19 cellular contexts compared by ENCODE assay signal in the genomic region with DNA sequence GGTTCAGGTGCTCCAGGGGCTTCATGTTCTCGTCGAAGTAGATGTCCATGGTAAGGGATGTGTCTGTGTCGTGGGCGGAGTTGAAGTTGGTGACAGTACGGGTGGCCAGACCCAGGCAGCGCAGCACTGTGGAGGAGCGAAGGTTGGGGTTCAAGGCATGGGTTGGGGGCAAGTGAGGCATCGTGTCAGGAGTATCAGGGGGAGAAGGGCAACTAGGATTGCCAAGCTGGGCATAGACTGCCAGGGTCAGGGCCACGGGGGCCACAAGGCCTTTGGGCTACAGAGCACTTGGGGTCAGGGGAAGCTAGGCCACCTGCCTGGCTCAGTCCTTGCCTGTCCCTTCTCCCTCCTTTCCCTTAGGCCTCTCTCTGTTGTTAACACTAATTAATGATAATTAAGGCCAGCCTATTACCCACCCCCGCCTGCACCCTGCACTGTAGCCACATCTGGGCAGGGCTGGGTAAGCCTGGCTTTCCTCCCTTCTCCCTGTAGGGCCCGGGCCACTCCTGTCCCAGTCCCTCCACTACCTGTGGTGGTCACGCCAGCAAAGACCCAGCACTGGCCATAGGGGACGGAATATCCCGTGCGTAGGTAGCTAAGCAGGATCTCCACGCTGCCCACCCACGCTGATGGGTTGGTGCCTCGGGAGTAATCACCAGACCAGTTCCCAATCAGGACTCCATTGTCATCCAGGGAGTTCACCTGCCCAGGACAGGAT. TPM values are rescaled to one million over a fixed set of nuclear protein-coding genes. Genes with fewer than 3 reads are reported as not detected.
DNase-seq lines count a peak whose midpoint lies in the region; ATAC-seq, FAIRE-seq and TF ChIP-seq lines count a peak whose summit lies in the region.
"Had no signal": no experiment of that assay in that cellular context is flagged by ENCODE, and none has a peak within 500 bp of the region (broad histone marks: within the 10 kb centered on the region; RNA-seq: fewer than 3 reads in every experiment).

No MANE protein-coding gene starts in this region.

- H3K9me3 Mint-ChIP-seq in glutamatergic neuron (ENCODE audit: unreplicated experiment), result peaks cover 1% of the 10 kb centered on the region
- H3K9me3 Mint-ChIP-seq: CD8-positive, alpha-beta T cell had no signal

- intact Hi-C loops in left cardiac atrium (cut with DNase I), result no loop called here
- intact Hi-C loops in left ventricle myocardium inferior (cut with micrococcal nuclease), result no loop called here

- TF ChIP-seq POLR2A in upper lobe of left lung (IDR thresholded peaks at IDR 0.05), result no peak

- H3K4me1 ChIP-seq in left ventricle myocardium inferior (no peaks in the 10 kb centered on the region), upper lobe of left lung (peaks cover 0 to 19% (median 9%) of the 10 kb centered on the region in 4 donors)

- 88 to 89% methylated on average over 16 to 18 of the region's 18 CpGs for WGBS in upper lobe of left lung, 2 donors

- H3K4me3 ChIP-seq in left ventricle myocardium inferior, result no peak overlapping the region
- H3K4me3 ChIP-seq in upper lobe of left lung, result no peak overlapping the region
- H3K4me3 ChIP-seq: PC-9 had no signal

- H3K4me1 Mint-ChIP-seq in glutamatergic neuron (ENCODE audit: low read depth, unreplicated experiment), result no peaks in the 10 kb centered on the region

- no peak for TF ChIP-seq EP300 in upper lobe of left lung (IDR thresholded peaks at IDR 0.05)

- H3K9me3 ChIP-seq in left ventricle myocardium inferior (replicated peaks) (no peaks in the 10 kb centered on the region), upper lobe of left lung (no peaks in the 10 kb centered on the region)

- no peaks in the 10 kb centered on the region for H3K36me3 Mint-ChIP-seq in glutamatergic neuron (ENCODE audit: unreplicated experiment)

- DNase-seq in left cardiac atrium, result peak; percentile 15
- DNase-seq in left ventricle myocardium inferior, result no peak
- no peak for DNase-seq in epithelial cell of prostate (ENCODE audit: low read depth, low spot score)
- no peak for DNase-seq in omental fat pad (ENCODE audit: low spot score)
- DNase-seq in upper lobe of left lung, result no peak
- no peak for DNase-seq in GM19239 (ENCODE audit: insufficient read length, low spot score)
- no peak for DNase-seq in SIG-M5 treated with dmso at 0.1 percent for 504 hours (lab: John Stamatoyannopoulos, UW; ENCODE audit: unreplicated experiment)
- DNase-seq in glutamatergic neuron, result no peak
- DNase-seq: CD8-positive, alpha-beta T cell; DND-41; GDM1; NCI-H187; NCI-H2171; NCI-H446 treated with DMSO at 0.1 percent for 48 hours; NCI-H774 had no signal

- H3K27ac ChIP-seq in left ventricle myocardium inferior (replicated peaks) (no peak overlapping the region), epithelial cell of prostate (peak overlapping the region; percentile 92), upper lobe of left lung (peak overlapping the region in 3 of 4 donors; percentile 18 to 46 (median 32))
- H3K27ac ChIP-seq: 22Rv1, PC-9 had no signal

- no peak for FAIRE-seq in GM19239 (lab: Jason Lieb, UNC)
- FAIRE-seq: H54 had no signal

- H3K4me3 Mint-ChIP-seq in glutamatergic neuron (ENCODE audit: unreplicated experiment), result no peak overlapping the region
- H3K4me3 Mint-ChIP-seq: CD8-positive, alpha-beta T cell had no signal

- ATAC-seq in left cardiac atrium (peak in 1 of 2 donors; percentile 4), omental fat pad (ENCODE audit: low FRiP score) (peak; percentile 0), upper lobe of left lung (ENCODE audit: low FRiP score in 2 of 2) (no peak)
- ATAC-seq: CD8-positive, alpha-beta T cell; Right ventricle myocardium inferior had no signal

- no peaks in the 10 kb centered on the region for H3K36me3 ChIP-seq in left ventricle myocardium inferior
- H3K36me3 ChIP-seq in upper lobe of left lung, result peaks cover 0 to 12% (median 6%) of the 10 kb centered on the region in 4 donors

- peaks cover 10% of the 10 kb centered on the region for H3K27me3 Mint-ChIP-seq in glutamatergic neuron (ENCODE audit: unreplicated experiment)

- TF ChIP-seq CTCF in left ventricle myocardium inferior (IDR thresholded peaks at IDR 0.05; ENCODE audit: borderline replicate concordance), result no peak
- no peak for TF ChIP-seq CTCF in omental fat pad (IDR thresholded peaks at IDR 0.05)
- no peak for TF ChIP-seq CTCF in upper lobe of left lung (IDR thresholded peaks at IDR 0.05)
- TF ChIP-seq CTCF in glutamatergic neuron (IDR thresholded peaks at IDR 0.05; ENCODE audit: partially characterized antibody, unreplicated experiment), result no peak

- no peaks in the 10 kb centered on the region for H3K27me3 ChIP-seq in left ventricle myocardium inferior (ENCODE audit: low read depth)
- no peaks in the 10 kb centered on the region for H3K27me3 ChIP-seq in upper lobe of left lung

- H3K27ac Mint-ChIP-seq in glutamatergic neuron (ENCODE audit: unreplicated experiment), result no peak overlapping the region
- H3K27ac Mint-ChIP-seq: CD8-positive, alpha-beta T cell had no signal

RNA-seq across cellular contexts. Expression of a gene that starts 4.3 kb away (rescaled TPM):
- total RNA-seq in left cardiac atrium, result 1 to 10 TPM; 5.5 to 6.4 TPM
- total RNA-seq in left ventricle myocardium inferior, result 0.96 TPM
- total RNA-seq in omental fat pad, result 100 to 1,000 TPM in 2 of 4 donors, 10 to 100 TPM in 1, 1 to 10 TPM in 1; 2.0 to 114 (median 79.1) TPM
- total RNA-seq in upper lobe of left lung, result 10 to 100 TPM in 4 of 6 donors, 1 to 10 TPM in 2; 9.1 to 29.2 (median 11.1) TPM
- 4.2 TPM for total RNA-seq in glutamatergic neuron (ENCODE audit: unreplicated experiment)

RNA-seq across cellular contexts. Expression of a gene that starts 12.7 kb away (rescaled TPM):
- 10 to 100 TPM; 16.1 to 18.6 TPM for total RNA-seq in left cardiac atrium
- total RNA-seq in left ventricle myocardium inferior, result 22.3 TPM
- 10 to 100 TPM; 20.7 to 30.9 (median 25.0) TPM for total RNA-seq in omental fat pad
- total RNA-seq in upper lobe of left lung, result 100 to 1,000 TPM in 1 of 6 donors, 10 to 100 TPM in 5; 22.7 to 125 (median 58.9) TPM
- 30.3 TPM for total RNA-seq in glutamatergic neuron (ENCODE audit: unreplicated experiment)

RNA-seq across cellular contexts. Expression of a gene that starts 16.3 kb away (rescaled TPM):
- 10 to 100 TPM; 45.3 to 49.2 TPM for total RNA-seq in left cardiac atrium
- 30.6 TPM for total RNA-seq in left ventricle myocardium inferior
- 10 to 100 TPM; 46.1 to 80.1 (median 63.6) TPM for total RNA-seq in omental fat pad
- 100 to 1,000 TPM in 1 of 6 donors, 10 to 100 TPM in 5; 46.1 to 109 (median 86.4) TPM for total RNA-seq in upper lobe of left lung
- total RNA-seq in glutamatergic neuron (ENCODE audit: unreplicated experiment), result 67.0 TPM

RNA-seq across cellular contexts. Expression of a gene that starts 26.0 kb away (rescaled TPM):
- total RNA-seq in left cardiac atrium (10 to 100 TPM; 24.1 to 34.1 TPM), left ventricle myocardium inferior (29.7 TPM), omental fat pad (10 to 100 TPM; 36.3 to 69.0 (median 47.0) TPM), upper lobe of left lung (10 to 100 TPM; 26.2 to 76.9 (median 47.2) TPM), glutamatergic neuron (ENCODE audit: unreplicated experiment) (55.8 TPM)

RNA-seq across cellular contexts. Expression of a gene that starts 26.5 kb away (rescaled TPM):
- total RNA-seq in left cardiac atrium (100 to 1,000 TPM; 162 to 186 TPM), left ventricle myocardium inferior (214 TPM), omental fat pad (100 to 1,000 TPM in 3 of 4 donors, 10 to 100 TPM in 1; 98.4 to 184 (median 126) TPM), upper lobe of left lung (100 to 1,000 TPM in 4 of 6 donors, 10 to 100 TPM in 2; 39.8 to 144 (median 121) TPM), glutamatergic neuron (ENCODE audit: unreplicated experiment) (169 TPM)
